In genomic region chr3:15795563-15796308, GRCh38 we compare ENCODE assay signal across 8 cellular contexts. TPM values are rescaled to one million over a fixed set of nuclear protein-coding genes. Genes with fewer than 3 reads are reported as not detected.
A peak's percentile ranks its signal among the peaks of the same experiment; 100 is the strongest.
DNase-seq lines count a peak whose midpoint lies in the region; ATAC-seq and TF ChIP-seq lines count a peak whose summit lies in the region.

No MANE protein-coding gene starts in this region.

- peaks cover 42 to 58% (median 44%) of the 10 kb centered on the region in 3 donors for H3K4me1 Mint-ChIP-seq in IgD-negative memory B cell
- peaks cover 87% of the 10 kb centered on the region for H3K4me1 Mint-ChIP-seq in activated naive CD8-positive, alpha-beta T cell treated with anti-CD3 and anti-CD28 coated beads, Interleukin-2, amount 50 U/mL, for 24 hours
- peaks cover 39% of the 10 kb centered on the region for H3K4me1 Mint-ChIP-seq in type B pancreatic cell (ENCODE audit: unreplicated experiment)

- no peaks in the 10 kb centered on the region for H3K27me3 Mint-ChIP-seq in IgD-negative memory B cell
- H3K27me3 Mint-ChIP-seq in activated naive CD8-positive, alpha-beta T cell treated with anti-CD3 and anti-CD28 coated beads, Interleukin-2, amount 50 U/mL, for 24 hours = no peaks in the 10 kb centered on the region
- H3K27me3 Mint-ChIP-seq in type B pancreatic cell = no peaks in the 10 kb centered on the region

- H3K27ac Mint-ChIP-seq in IgD-negative memory B cell = peak overlapping the region; percentile 51 to 93 (median 92)
- peak overlapping the region; percentile 97 for H3K27ac Mint-ChIP-seq in activated naive CD8-positive, alpha-beta T cell treated with anti-CD3 and anti-CD28 coated beads, Interleukin-2, amount 50 U/mL, for 24 hours
- no peak overlapping the region for H3K27ac Mint-ChIP-seq in type B pancreatic cell

- H3K9me3 Mint-ChIP-seq in IgD-negative memory B cell = peaks cover 0 to 5% (median 0%) of the 10 kb centered on the region in 3 donors
- H3K9me3 Mint-ChIP-seq in activated naive CD8-positive, alpha-beta T cell treated with anti-CD3 and anti-CD28 coated beads, Interleukin-2, amount 50 U/mL, for 24 hours = no peaks in the 10 kb centered on the region
- H3K9me3 Mint-ChIP-seq in type B pancreatic cell = no peaks in the 10 kb centered on the region

- DNase-seq in activated naive CD8-positive, alpha-beta T cell treated with anti-CD3 and anti-CD28 coated beads, Interleukin-2, amount 50 U/mL, for 24 hours = no peak
- peak; percentile 75 for DNase-seq in kidney tubule cell (ENCODE audit: low spot score)
- no peak for DNase-seq in type B pancreatic cell (ENCODE audit: extremely low spot score, unreplicated experiment)
- no peak for DNase-seq in retina
- no peak for DNase-seq in NCI-H2171 (lab: John Stamatoyannopoulos, UW)

- H3K4me3 Mint-ChIP-seq in IgD-negative memory B cell (peak overlapping the region in 3 of 4 donors; percentile 4 to 86 (median 39)), type B pancreatic cell (peak overlapping the region; percentile 9)
- H3K4me3 Mint-ChIP-seq in activated naive CD8-positive, alpha-beta T cell treated with anti-CD3 and anti-CD28 coated beads, Interleukin-2, amount 50 U/mL, for 24 hours = peak overlapping the region; percentile 80

- H3K36me3 Mint-ChIP-seq in IgD-negative memory B cell (peaks cover 15% of the 10 kb centered on the region), type B pancreatic cell (peaks cover 14% of the 10 kb centered on the region)
- peaks cover 27% of the 10 kb centered on the region for H3K36me3 Mint-ChIP-seq in activated naive CD8-positive, alpha-beta T cell treated with anti-CD3 and anti-CD28 coated beads, Interleukin-2, amount 50 U/mL, for 24 hours (ENCODE audit: low read depth)

- ATAC-seq in GM18861 (IDR thresholded peaks at IDR 0.05; ENCODE audit: unreplicated experiment) = peak; percentile 29
- ATAC-seq in activated naive CD8-positive, alpha-beta T cell treated with anti-CD3 and anti-CD28 coated beads, Interleukin-2, amount 50 U/mL, for 24 hours = peak; percentile 44
- ATAC-seq in GM18502 (IDR thresholded peaks at IDR 0.05; ENCODE audit: poor library complexity, unreplicated experiment) = no peak

- no peak for TF ChIP-seq CTCF in type B pancreatic cell (conservative IDR thresholded peaks at IDR 0.05)

RNA-seq across cellular contexts. Expression of gene ANKRD28, which starts 2.0 kb away (rescaled TPM):
- polyA plus RNA-seq in IgD-negative memory B cell = 8.8 TPM
- 32.1 and 44.3 TPM in 2 replicates for total RNA-seq in type B pancreatic cell (ENCODE audit: low replicate concordance)

Comparison
In these comparisons a context has a peak if more than half of its experiments do, and no peak if none do; other contexts are left out.
1. H3K4me3 Mint-ChIP-seq: peak in every context shown above with its lines; median percentile 80 in activated naive CD8-positive, alpha-beta T cell treated with anti-CD3 and anti-CD28 coated beads, Interleukin-2, amount 50 U/mL, for 24 hours; 39 in IgD-negative memory B cell; 9 in type B pancreatic cell.